Comparison of ENCODE assay signal across 13 cellular contexts in the genomic region with DNA sequence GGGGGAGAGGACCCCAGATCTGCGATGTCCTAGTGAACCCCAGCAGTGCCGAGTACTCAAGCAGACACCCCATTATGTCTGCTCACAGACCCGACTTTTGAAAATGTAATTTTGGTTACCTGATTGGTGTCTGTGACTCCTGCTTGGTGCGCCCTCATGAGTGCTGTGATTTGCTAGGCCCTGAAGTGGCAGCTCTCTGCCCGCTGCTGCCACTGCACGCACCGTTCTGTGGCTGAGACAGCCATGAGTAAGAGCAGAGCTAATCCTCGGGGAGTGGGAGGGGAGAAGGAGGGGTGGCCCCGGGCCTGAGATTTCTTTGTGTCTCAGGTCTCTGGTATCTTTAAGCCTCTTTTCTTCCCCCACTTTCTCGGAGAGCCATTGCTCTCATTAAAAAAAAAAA. TPM values are rescaled to one million over a fixed set of nuclear protein-coding genes. Genes with fewer than 3 reads are reported as not detected.
DNase-seq lines count a peak whose midpoint lies in the region; ATAC-seq and TF ChIP-seq lines count a peak whose summit lies in the region.
"Had no signal": no experiment of that assay in that cellular context is flagged by ENCODE, and none has a peak within 500 bp of the region (broad histone marks: within the 10 kb centered on the region; RNA-seq: fewer than 3 reads in every experiment).

No MANE protein-coding gene starts in this region.

- peak; percentile 80 for ATAC-seq in Right ventricle myocardium superior (ENCODE audit: poor library complexity)
- no peak for ATAC-seq in HG03469 (IDR thresholded peaks at IDR 0.05; ENCODE audit: unreplicated experiment)
- ATAC-seq: HepG2; naive thymus-derived CD4-positive, alpha-beta T cell had no signal

- no peak overlapping the region for H3K4me3 ChIP-seq in thyroid gland (replicated peaks in 1 of 3)

- whole genome bisulfite sequencing in thyroid gland, 2 donors = 39 to 55% methylated on average over 10 of the region's 10 CpGs

- H3K27me3 ChIP-seq in thyroid gland = no peaks in the 10 kb centered on the region

- intact Hi-C loops in Right ventricle myocardium superior (cut with DNase I) = no loop called here
- intact Hi-C loops in thyroid gland (cut with DNase I) = no loop called here

- peaks cover 11 to 16% of the 10 kb centered on the region in 2 donors for H3K4me1 ChIP-seq in thyroid gland

- peak; percentile 45 for DNase-seq in HS-27A (ENCODE audit: low read depth)
- no peak for DNase-seq in Right ventricle myocardium superior
- DNase-seq in thyroid gland = peak; percentile 67
- no peak for DNase-seq in DMS153 treated with DMSO at 0.1 percent for 48 hours (lab: John Stamatoyannopoulos, UW; ENCODE audit: unreplicated experiment)
- no peak for DNase-seq in foreskin melanocyte
- DNase-seq: activated naive CD8-positive, alpha-beta T cell treated with anti-CD3 and anti-CD28 coated beads, Interleukin-2, amount 10 ng/mL, durations not matched to agents 7 days and 5 days; DMS53; naive thymus-derived CD4-positive, alpha-beta T cell; T-helper 1 cell had no signal

- TF ChIP-seq CTCF in VCaP (conservative IDR thresholded peaks at IDR 0.05) (no peak), thyroid gland (IDR thresholded peaks at IDR 0.05) (no peak)

- no peaks in the 10 kb centered on the region for H3K9me3 ChIP-seq in thyroid gland

- H3K27ac ChIP-seq in VCaP (peak overlapping the region; percentile 71), thyroid gland (peak overlapping the region in 2 of 3 donors; percentile 73 to 83)

- TF ChIP-seq POLR2A in thyroid gland (IDR thresholded peaks at IDR 0.05) = no peak

- H3K36me3 ChIP-seq in thyroid gland = no peaks in the 10 kb centered on the region

RNA-seq across cellular contexts. Expression of gene FHOD3, which starts 18.2 kb away (rescaled TPM):
- total RNA-seq in Right ventricle myocardium superior (317 TPM), thyroid gland (1 to 10 TPM; 1.6 to 6.9 (median 4.8) TPM)
- total RNA-seq: activated CD8-positive, alpha-beta memory T cell treated with anti-CD3 and anti-CD28 coated beads for 36 hours; activated naive CD8-positive, alpha-beta T cell treated with anti-CD3 and anti-CD28 coated beads, Interleukin-2, amount 10 ng/mL, durations not matched to agents 7 days and 5 days; naive thymus-derived CD4-positive, alpha-beta T cell had no signal

Comparison
In these comparisons a context has a peak if more than half of its experiments do, and no peak if none do; other contexts are left out.
1. DNase-seq: peak in HS-27A (single experiment) and thyroid gland (2 of 2); none in Right ventricle myocardium superior (single experiment), DMS153 treated with DMSO at 0.1 percent for 48 hours (single experiment) and foreskin melanocyte (single experiment).
2. RNA of gene FHOD3, which starts 18.2 kb away (total RNA-seq): 317 TPM in Right ventricle myocardium superior (single experiment); 1.6 to 6.9 TPM in thyroid gland; every median in the first group is over 10 times any median in the second.